2 cellular contexts compared by ENCODE assay signal in genomic region chr13:18993884-18994660, GRCh38.
TF ChIP-seq lines count a peak whose summit lies in the region.

No MANE protein-coding gene starts in this region.

TF ChIP-seq in liver, 16 proteins besides CTCF, POLR2A, EP300 and RAD21 (continued from another document):
- TF ChIP-seq REST (IDR thresholded peaks at IDR 0.05) (no peak), FOXA1 (IDR thresholded peaks at IDR 0.05) (peak; percentile 7), EGR1 (IDR thresholded peaks at IDR 0.05; ENCODE audit: low read depth in 2 of 2) (peak in 1 of 2 donors; percentile 8), ATF3 (IDR thresholded peaks at IDR 0.05) (no peak), JUND (IDR thresholded peaks at IDR 0.05) (peak in 1 of 2 donors; percentile 72), RXRA (IDR thresholded peaks at IDR 0.05) (peak; percentile 73 to 83), ZBTB33 (IDR thresholded peaks at IDR 0.05) (peak; percentile 44), HNF4A (conservative IDR thresholded peaks at IDR 0.05) (peak; percentile 96 to 98), MAX (IDR thresholded peaks at IDR 0.05) (peak; percentile 40), SP1 (IDR thresholded peaks at IDR 0.05) (no peak)

TF ChIP-seq in HepG2, 621 proteins besides CTCF, POLR2A, EP300 and RAD21 (continued from another document):
- no peak for TF ChIP-seq ATRX (CRISPR knock-in tag; IDR thresholded peaks at IDR 0.05; ENCODE audit: borderline replicate concordance)
- no peak for TF ChIP-seq NPAS2 (CRISPR knock-in tag; IDR thresholded peaks at IDR 0.05; ENCODE audit: borderline replicate concordance)
- TF ChIP-seq KAT7 (CRISPR knock-in tag; IDR thresholded peaks at IDR 0.05; ENCODE audit: borderline replicate concordance), result no peak
- TF ChIP-seq RCOR2 (CRISPR knock-in tag; IDR thresholded peaks at IDR 0.05), result no peak
- no peak for TF ChIP-seq ZNF790 (CRISPR knock-in tag; IDR thresholded peaks at IDR 0.05; ENCODE audit: borderline replicate concordance)
- no peak for TF ChIP-seq TRAFD1 (CRISPR knock-in tag; IDR thresholded peaks at IDR 0.05; ENCODE audit: borderline replicate concordance)
- TF ChIP-seq PLSCR1 (CRISPR knock-in tag; IDR thresholded peaks at IDR 0.05; ENCODE audit: borderline replicate concordance), result no peak
